ENCODE assay signal across 1 cellular context in the genomic region with DNA sequence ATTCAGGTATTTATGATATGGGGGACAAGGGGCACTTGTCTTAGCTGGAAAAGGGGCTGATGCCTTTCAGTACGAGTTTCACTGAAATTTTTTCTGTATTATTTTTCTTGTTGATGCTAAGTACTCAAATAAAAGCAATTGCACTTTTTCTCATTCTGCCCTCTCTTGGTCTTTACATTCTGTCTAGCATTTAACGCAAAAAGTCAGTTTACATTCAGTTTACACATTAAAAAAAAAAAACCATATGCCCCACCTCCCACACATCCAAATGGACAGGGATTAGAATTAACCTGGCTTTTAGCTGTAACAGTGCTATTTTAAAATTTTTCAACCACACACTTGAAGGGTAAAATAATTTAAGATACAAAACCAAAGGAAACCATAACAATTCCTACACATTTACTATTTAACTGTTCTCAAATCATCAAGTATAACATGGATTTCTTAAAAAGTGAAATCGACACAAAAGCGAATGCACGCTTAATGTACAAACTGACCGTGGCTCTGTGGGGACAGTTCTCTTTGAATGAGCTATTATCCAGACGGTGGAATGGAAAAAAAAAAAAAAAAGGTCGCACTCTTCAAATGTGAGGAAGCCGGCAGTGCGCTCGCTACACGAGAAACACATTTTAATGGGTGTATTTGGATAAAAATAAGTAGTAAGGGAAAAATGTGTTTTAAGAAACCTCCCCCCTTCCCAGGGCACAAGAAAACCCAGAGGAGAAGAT.
TF ChIP-seq lines count a peak whose summit lies in the region.

No MANE protein-coding gene starts in this region.

TF ChIP-seq in HepG2, 621 proteins besides CTCF, POLR2A, EP300 and RAD21:
- TF ChIP-seq SMAD3 (CRISPR knock-in tag; IDR thresholded peaks at IDR 0.05) (no peak), CBX1 (IDR thresholded peaks at IDR 0.05; ENCODE audit: low read depth) (no peak), NFE2 (CRISPR knock-in tag; IDR thresholded peaks at IDR 0.05) (no peak), ZNF33B (CRISPR knock-in tag; IDR thresholded peaks at IDR 0.05) (no peak), JUNB (CRISPR knock-in tag; IDR thresholded peaks at IDR 0.05; ENCODE audit: borderline replicate concordance) (no peak), KMT2B (CRISPR knock-in tag; IDR thresholded peaks at IDR 0.05) (no peak), SRY (CRISPR knock-in tag; IDR thresholded peaks at IDR 0.05) (no peak), CHD4 (IDR thresholded peaks at IDR 0.05; ENCODE audit: borderline replicate concordance, low read length) (no peak), CBX2 (IDR thresholded peaks at IDR 0.05; ENCODE audit: low read depth, low read length) (no peak), CBX2 (CRISPR knock-in tag; IDR thresholded peaks at IDR 0.05; ENCODE audit: low read depth) (no peak), SCMH1 (CRISPR knock-in tag; IDR thresholded peaks at IDR 0.05; ENCODE audit: borderline replicate concordance) (no peak), ZNF652 (CRISPR knock-in tag; IDR thresholded peaks at IDR 0.05; ENCODE audit: borderline replicate concordance, low read depth) (no peak), ZMYM4 (CRISPR knock-in tag; IDR thresholded peaks at IDR 0.05) (no peak), TCF12 (IDR thresholded peaks at IDR 0.05) (no peak), TCF12 (CRISPR knock-in tag; IDR thresholded peaks at IDR 0.05) (no peak)
- TF ChIP-seq, protein P1, sequence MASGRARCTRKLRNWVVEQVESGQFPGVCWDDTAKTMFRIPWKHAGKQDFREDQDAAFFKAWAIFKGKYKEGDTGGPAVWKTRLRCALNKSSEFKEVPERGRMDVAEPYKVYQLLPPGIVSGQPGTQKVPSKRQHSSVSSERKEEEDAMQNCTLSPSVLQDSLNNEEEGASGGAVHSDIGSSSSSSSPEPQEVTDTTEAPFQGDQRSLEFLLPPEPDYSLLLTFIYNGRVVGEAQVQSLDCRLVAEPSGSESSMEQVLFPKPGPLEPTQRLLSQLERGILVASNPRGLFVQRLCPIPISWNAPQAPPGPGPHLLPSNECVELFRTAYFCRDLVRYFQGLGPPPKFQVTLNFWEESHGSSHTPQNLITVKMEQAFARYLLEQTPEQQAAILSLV (CRISPR knock-in tag; IDR thresholded peaks at IDR 0.05; ENCODE audit: borderline replicate concordance), result no peak
- TF ChIP-seq, protein P2, sequence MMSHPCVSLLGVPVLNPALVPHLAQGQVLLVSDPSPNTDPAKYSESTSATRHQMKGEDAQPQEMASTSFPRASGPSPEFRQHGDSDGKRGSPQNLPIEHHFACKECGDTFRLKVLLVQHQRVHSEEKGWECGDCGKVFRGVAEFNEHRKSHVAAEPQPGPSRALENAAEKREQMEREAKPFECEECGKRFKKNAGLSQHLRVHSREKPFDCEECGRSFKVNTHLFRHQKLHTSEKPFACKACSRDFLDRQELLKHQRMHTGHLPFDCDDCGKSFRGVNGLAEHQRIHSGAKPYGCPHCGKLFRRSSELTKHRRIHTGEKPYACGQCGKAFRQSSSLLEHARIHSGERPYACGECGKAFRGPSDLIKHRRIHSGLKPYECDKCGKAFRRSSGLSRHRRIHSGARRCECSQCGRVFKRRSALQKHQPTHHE (CRISPR knock-in tag; IDR thresholded peaks at IDR 0.05; ENCODE audit: borderline replicate concordance), result no peak
